In the genomic region with DNA sequence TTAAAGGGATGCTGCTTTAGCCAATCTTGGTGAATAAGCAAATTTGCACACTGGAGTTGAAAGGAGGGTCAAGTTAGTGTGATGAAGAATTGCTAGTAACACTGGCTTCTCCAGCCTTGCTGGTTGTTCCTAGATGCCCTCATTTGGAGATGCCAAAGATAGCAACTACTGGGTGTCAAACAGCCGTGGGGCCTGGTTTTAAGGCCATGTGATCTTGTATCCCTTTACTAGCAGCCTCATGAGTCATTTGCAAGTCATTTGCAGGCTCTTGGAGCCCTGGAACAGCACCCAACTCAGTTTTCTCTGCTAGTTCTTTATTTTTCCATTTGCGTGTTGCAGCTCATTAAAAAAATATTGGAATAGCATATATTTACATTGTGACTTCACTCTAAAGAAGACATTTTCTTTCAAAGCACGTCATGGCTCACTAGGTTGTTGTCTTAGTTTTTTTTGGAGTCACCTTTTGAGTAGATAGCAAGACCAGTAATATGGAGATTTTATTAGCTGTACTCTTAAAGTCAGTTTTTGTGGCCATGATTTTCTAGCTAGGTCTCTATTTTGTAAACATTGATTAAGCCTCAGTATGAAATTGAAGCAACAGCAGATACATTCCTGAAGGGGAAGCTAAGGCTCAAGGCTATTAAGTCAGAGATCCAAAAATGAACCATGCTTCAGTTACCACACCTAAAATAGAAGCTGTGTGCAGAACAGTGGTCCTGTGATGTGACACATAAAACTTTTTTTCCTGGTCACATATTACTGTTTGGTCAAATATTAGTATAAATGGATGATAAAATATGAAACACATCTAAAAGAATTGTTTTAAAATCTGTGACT, we compare ENCODE assay signal across 9 cellular contexts. TPM values are rescaled to one million over a fixed set of nuclear protein-coding genes. Genes with fewer than 3 reads are reported as not detected.
DNase-seq lines count a peak whose midpoint lies in the region; ATAC-seq and TF ChIP-seq lines count a peak whose summit lies in the region.
"Had no signal": no experiment of that assay in that cellular context is flagged by ENCODE, and none has a peak within 500 bp of the region (broad histone marks: within the 10 kb centered on the region; RNA-seq: fewer than 3 reads in every experiment).

No MANE protein-coding gene starts in this region.

- peak; percentile 89 for DNase-seq in ELR (ENCODE audit: low read depth)
- peak; percentile 44 to 51 for DNase-seq in SJCRH30
- peak; percentile 89 for DNase-seq in fibroblast of the aortic adventitia (ENCODE audit: low read depth)
- DNase-seq in renal cortical epithelial cell (ENCODE audit: low read depth): peak; percentile 98
- no peak for DNase-seq in stimulated activated naive CD8-positive, alpha-beta T cell treated with anti-CD3 and anti-CD28 coated beads, Interleukin-15, Interleukin-2, amounts not matched to agents 100 U/mL and 50 U/mL, for 24 hours
- DNase-seq in HAP-1 (ENCODE audit: low spot score in 2 of 2): no peak
- no peak for DNase-seq in iPS-NIHi11 (ENCODE audit: low spot score)
- DNase-seq in activated T-helper 2 cell treated with anti-CD3 and anti-CD28 coated beads, Interferon-gamma antibody, Interleukin-2, Interleukin-4, amounts not matched to agents 10 μg/mL and 5 μg/mL and 100 μg/mL, durations not matched to agents 14 hours and 24 hours and 36 hours (ENCODE audit: low spot score): no peak
- DNase-seq: KG1 had no signal

- H3K4me3 ChIP-seq in SJCRH30: no peak overlapping the region
- no peak overlapping the region for H3K4me3 ChIP-seq in fibroblast of the aortic adventitia (ENCODE audit: low read depth, low read length)
- no peak overlapping the region for H3K4me3 ChIP-seq in HAP-1

- no peak overlapping the region for H3K4me3 Mint-ChIP-seq in activated T-helper 2 cell treated with anti-CD3 and anti-CD28 coated beads, Interferon-gamma antibody, Interleukin-2, Interleukin-4, amounts not matched to agents 10 μg/mL and 5 μg/mL and 100 μg/mL, durations not matched to agents 14 hours and 24 hours and 36 hours (ENCODE audit: low read depth)

- in situ Hi-C loops in HAP-1 (cut with MboI; ENCODE audit: low sequenced_read_pairs): no loop called here

- no peak for TF ChIP-seq CTCF in fibroblast of the aortic adventitia (IDR thresholded peaks at IDR 0.05; ENCODE audit: insufficient read depth, low read length)

- no peak overlapping the region for H3K27ac Mint-ChIP-seq in activated T-helper 2 cell treated with anti-CD3 and anti-CD28 coated beads, Interferon-gamma antibody, Interleukin-2, Interleukin-4, amounts not matched to agents 10 μg/mL and 5 μg/mL and 100 μg/mL, durations not matched to agents 14 hours and 24 hours and 36 hours

- H3K9me3 Mint-ChIP-seq in activated T-helper 2 cell treated with anti-CD3 and anti-CD28 coated beads, Interferon-gamma antibody, Interleukin-2, Interleukin-4, amounts not matched to agents 10 μg/mL and 5 μg/mL and 100 μg/mL, durations not matched to agents 14 hours and 24 hours and 36 hours: no peaks in the 10 kb centered on the region

- H3K27ac ChIP-seq in SJCRH30: no peak overlapping the region

- H3K4me1 ChIP-seq in SJCRH30 (peaks cover 26% of the 10 kb centered on the region), HAP-1 (no peaks in the 10 kb centered on the region)

- peaks cover 14% of the 10 kb centered on the region for H3K36me3 Mint-ChIP-seq in activated T-helper 2 cell treated with anti-CD3 and anti-CD28 coated beads, Interferon-gamma antibody, Interleukin-2, Interleukin-4, amounts not matched to agents 10 μg/mL and 5 μg/mL and 100 μg/mL, durations not matched to agents 14 hours and 24 hours and 36 hours (ENCODE audit: low read depth)

- peaks cover 8% of the 10 kb centered on the region for H3K4me1 Mint-ChIP-seq in activated T-helper 2 cell treated with anti-CD3 and anti-CD28 coated beads, Interferon-gamma antibody, Interleukin-2, Interleukin-4, amounts not matched to agents 10 μg/mL and 5 μg/mL and 100 μg/mL, durations not matched to agents 14 hours and 24 hours and 36 hours (ENCODE audit: low read depth)

- no peaks in the 10 kb centered on the region for H3K27me3 Mint-ChIP-seq in activated T-helper 2 cell treated with anti-CD3 and anti-CD28 coated beads, Interferon-gamma antibody, Interleukin-2, Interleukin-4, amounts not matched to agents 10 μg/mL and 5 μg/mL and 100 μg/mL, durations not matched to agents 14 hours and 24 hours and 36 hours (ENCODE audit: low read depth)

- H3K27me3 ChIP-seq in SJCRH30 (no peaks in the 10 kb centered on the region), HAP-1 (ENCODE audit: low read depth) (no peaks in the 10 kb centered on the region)

- H3K36me3 ChIP-seq in SJCRH30 (peaks cover 2% of the 10 kb centered on the region), HAP-1 (replicated peaks) (no peaks in the 10 kb centered on the region)

- no peak for ATAC-seq in stimulated activated naive CD8-positive, alpha-beta T cell treated with anti-CD3 and anti-CD28 coated beads, Interleukin-15, Interleukin-2, amounts not matched to agents 100 U/mL and 50 U/mL, for 24 hours

- no peaks in the 10 kb centered on the region for H3K9me3 ChIP-seq in SJCRH30 (replicated peaks)
- no peaks in the 10 kb centered on the region for H3K9me3 ChIP-seq in HAP-1

- intact Hi-C loops in activated T-helper 2 cell treated with anti-CD3 and anti-CD28 coated beads, Interferon-gamma antibody, Interleukin-2, Interleukin-4, amounts not matched to agents 10 μg/mL and 5 μg/mL and 100 μg/mL, durations not matched to agents 14 hours and 24 hours and 36 hours (cut with micrococcal nuclease): no loop called here

RNA-seq across cellular contexts. Expression of gene LSMEM1, which starts 1.3 kb away (rescaled TPM):
- total RNA-seq in SJCRH30 (2014; rRNA removed; shearing (Covaris generic)): 0.30 and 0.51 TPM in 2 replicates
- total RNA-seq in fibroblast of the aortic adventitia (ENCODE audit: low replicate concordance) (0.27 TPM in 1 of 2 replicates, not detected in the other), renal cortical epithelial cell (1.2 TPM in 1 of 2 replicates, not detected in the other)
- total RNA-seq in activated T-helper 2 cell treated with anti-CD3 and anti-CD28 coated beads, Interferon-gamma antibody, Interleukin-2, Interleukin-4, amounts not matched to agents 10 μg/mL and 5 μg/mL and 100 μg/mL, durations not matched to agents 14 hours and 24 hours and 36 hours: 1.3 and 2.4 TPM in 2 replicates

RNA-seq across cellular contexts. Expression of gene IFRD1, which starts 31.8 kb away (rescaled TPM):
- 45.0 and 55.9 TPM in 2 replicates for total RNA-seq in SJCRH30 (2014; rRNA removed; shearing (Covaris generic))
- total RNA-seq in fibroblast of the aortic adventitia (ENCODE audit: low replicate concordance) (49.5 and 92.7 TPM in 2 replicates), renal cortical epithelial cell (42.2 and 51.1 TPM in 2 replicates)
- 49.5 and 51.7 TPM in 2 replicates for total RNA-seq in activated T-helper 2 cell treated with anti-CD3 and anti-CD28 coated beads, Interferon-gamma antibody, Interleukin-2, Interleukin-4, amounts not matched to agents 10 μg/mL and 5 μg/mL and 100 μg/mL, durations not matched to agents 14 hours and 24 hours and 36 hours

Comparison
In these comparisons a context has a peak if more than half of its experiments do, and no peak if none do; other contexts are left out.
1. DNase-seq: peak in ELR (single experiment), SJCRH30 (2 of 2), fibroblast of the aortic adventitia (single experiment) and renal cortical epithelial cell (single experiment); none in stimulated activated naive CD8-positive, alpha-beta T cell treated with anti-CD3 and anti-CD28 coated beads, Interleukin-15, Interleukin-2, amounts not matched to agents 100 U/mL and 50 U/mL, for 24 hours (single experiment), HAP-1 (0 of 2), iPS-NIHi11 (single experiment) and activated T-helper 2 cell treated with anti-CD3 and anti-CD28 coated beads, Interferon-gamma antibody, Interleukin-2, Interleukin-4, amounts not matched to agents 10 μg/mL and 5 μg/mL and 100 μg/mL, durations not matched to agents 14 hours and 24 hours and 36 hours (single experiment).